In genomic region chr1:246658567-246658966, GRCh38 we compare ENCODE assay signal across 18 cellular contexts.
DNase-seq lines count a peak whose midpoint lies in the region; ATAC-seq and TF ChIP-seq lines count a peak whose summit lies in the region.
"Had no signal": no experiment of that assay in that cellular context is flagged by ENCODE, and none has a peak within 500 bp of the region (broad histone marks: within the 10 kb centered on the region; RNA-seq: fewer than 3 reads in every experiment).

No MANE protein-coding gene starts in this region.

- H3K4me3 ChIP-seq in ovary: no peak overlapping the region
- H3K4me3 ChIP-seq: A549, SJSA1 had no signal

- no peaks in the 10 kb centered on the region for H3K4me1 ChIP-seq in ovary (ENCODE audit: insufficient read depth)
- H3K4me1 ChIP-seq: A549, SJSA1 had no signal

- ATAC-seq in activated CD8-positive, alpha-beta T cell treated with anti-CD3 and anti-CD28 coated beads, Interleukin-2, amount 10 ng/mL, durations not matched to agents 7 days and 5 days: no peak
- ATAC-seq in activated CD8-positive, alpha-beta T cell treated with anti-CD3 and anti-CD28 coated beads for 36 hours: no peak
- no peak for ATAC-seq in central memory CD8-positive, alpha-beta T cell (replicated peaks; ENCODE audit: extremely low read depth, poor library complexity, severe bottlenecking)
- ATAC-seq in stimulated activated naive CD8-positive, alpha-beta T cell treated with anti-CD3 and anti-CD28 coated beads, Interleukin-15, amount 100 ng/mL, for 72 hours: no peak
- ATAC-seq: A549, PC-3 had no signal

- CTCF ChIA-PET in activated CD8-positive, alpha-beta T cell treated with anti-CD3 and anti-CD28 coated beads, Interleukin-2, amount 10 ng/mL, durations not matched to agents 7 days and 5 days (lab: Charles Lee): no interaction called here
- CTCF ChIA-PET in activated CD8-positive, alpha-beta T cell treated with anti-CD3 and anti-CD28 coated beads for 36 hours (lab: Charles Lee): no interaction called here

- TF ChIP-seq CTCF in activated CD8-positive, alpha-beta T cell treated with anti-CD3 and anti-CD28 coated beads for 36 hours (IDR thresholded peaks at IDR 0.05): no peak
- TF ChIP-seq CTCF in neural crest cell (conservative IDR thresholded peaks at IDR 0.05) (no peak), ovary (IDR thresholded peaks at IDR 0.05) (no peak)

- no peaks in the 10 kb centered on the region for H3K4me1 Mint-ChIP-seq in activated CD8-positive, alpha-beta T cell treated with anti-CD3 and anti-CD28 coated beads, Interleukin-2, amount 10 ng/mL, durations not matched to agents 7 days and 5 days (ENCODE audit: low read depth)
- no peaks in the 10 kb centered on the region for H3K4me1 Mint-ChIP-seq in activated CD8-positive, alpha-beta T cell treated with anti-CD3 and anti-CD28 coated beads for 36 hours (ENCODE audit: low read depth)
- H3K4me1 Mint-ChIP-seq in central memory CD8-positive, alpha-beta T cell: no peaks in the 10 kb centered on the region
- H3K4me1 Mint-ChIP-seq in neural crest cell: peaks cover 2% of the 10 kb centered on the region
- H3K4me1 Mint-ChIP-seq in stimulated activated naive CD8-positive, alpha-beta T cell treated with anti-CD3 and anti-CD28 coated beads, Interleukin-15, amount 100 ng/mL, for 72 hours: peaks cover 9% of the 10 kb centered on the region

- no peaks in the 10 kb centered on the region for H3K9me3 Mint-ChIP-seq in activated CD8-positive, alpha-beta T cell treated with anti-CD3 and anti-CD28 coated beads, Interleukin-2, amount 10 ng/mL, durations not matched to agents 7 days and 5 days (ENCODE audit: insufficient read depth)
- H3K9me3 Mint-ChIP-seq in activated CD8-positive, alpha-beta T cell treated with anti-CD3 and anti-CD28 coated beads for 36 hours: no peaks in the 10 kb centered on the region
- no peaks in the 10 kb centered on the region for H3K9me3 Mint-ChIP-seq in central memory CD8-positive, alpha-beta T cell
- H3K9me3 Mint-ChIP-seq in neural crest cell: no peaks in the 10 kb centered on the region
- H3K9me3 Mint-ChIP-seq in stimulated activated naive CD8-positive, alpha-beta T cell treated with anti-CD3 and anti-CD28 coated beads, Interleukin-15, amount 100 ng/mL, for 72 hours: no peaks in the 10 kb centered on the region
- H3K9me3 Mint-ChIP-seq: CD4-positive, alpha-beta memory T cell had no signal

- H3K27ac ChIP-seq in ovary: no peak overlapping the region
- H3K27ac ChIP-seq: A549, SJSA1 had no signal

- H3K27me3 ChIP-seq in ovary: no peaks in the 10 kb centered on the region
- H3K27me3 ChIP-seq: SJSA1 had no signal

- POLR2A ChIA-PET in activated CD8-positive, alpha-beta T cell treated with anti-CD3 and anti-CD28 coated beads, Interleukin-2, amount 10 ng/mL, durations not matched to agents 7 days and 5 days (lab: Charles Lee): no interaction called here
- POLR2A ChIA-PET in activated CD8-positive, alpha-beta T cell treated with anti-CD3 and anti-CD28 coated beads for 36 hours (lab: Charles Lee): interaction anchor here (0.7 kb wide), 1 partner anchor 83 kb away, joined by 3 read pairs; no protein-coding TSS in a partner anchor

- no peaks in the 10 kb centered on the region for H3K27me3 Mint-ChIP-seq in activated CD8-positive, alpha-beta T cell treated with anti-CD3 and anti-CD28 coated beads, Interleukin-2, amount 10 ng/mL, durations not matched to agents 7 days and 5 days (ENCODE audit: low read depth)
- H3K27me3 Mint-ChIP-seq in activated CD8-positive, alpha-beta T cell treated with anti-CD3 and anti-CD28 coated beads for 36 hours: no peaks in the 10 kb centered on the region
- no peaks in the 10 kb centered on the region for H3K27me3 Mint-ChIP-seq in central memory CD8-positive, alpha-beta T cell
- no peaks in the 10 kb centered on the region for H3K27me3 Mint-ChIP-seq in neural crest cell (ENCODE audit: low read depth)
- no peaks in the 10 kb centered on the region for H3K27me3 Mint-ChIP-seq in stimulated activated naive CD8-positive, alpha-beta T cell treated with anti-CD3 and anti-CD28 coated beads, Interleukin-15, amount 100 ng/mL, for 72 hours
- H3K27me3 Mint-ChIP-seq: CD4-positive, alpha-beta memory T cell had no signal

- TF ChIP-seq POLR2A in ovary (IDR thresholded peaks at IDR 0.05): no peak

- intact Hi-C loops in activated CD8-positive, alpha-beta T cell treated with anti-CD3 and anti-CD28 coated beads for 36 hours (cut with micrococcal nuclease): no loop called here
- intact Hi-C loops in ovary (cut with DNase I): no loop called here

- no peak for TF ChIP-seq EP300 in ovary (IDR thresholded peaks at IDR 0.05)

- no peaks in the 10 kb centered on the region for H3K36me3 ChIP-seq in ovary

- WGBS in ovary, 3 donors: 77 to 88% (median 87%) methylated on average over 6 of the region's 6 CpGs

- H3K36me3 Mint-ChIP-seq in activated CD8-positive, alpha-beta T cell treated with anti-CD3 and anti-CD28 coated beads, Interleukin-2, amount 10 ng/mL, durations not matched to agents 7 days and 5 days (ENCODE audit: low read depth): peaks cover 19% of the 10 kb centered on the region
- H3K36me3 Mint-ChIP-seq in activated CD8-positive, alpha-beta T cell treated with anti-CD3 and anti-CD28 coated beads for 36 hours (ENCODE audit: low read depth): peaks cover 30% of the 10 kb centered on the region
- peaks cover 31% of the 10 kb centered on the region for H3K36me3 Mint-ChIP-seq in central memory CD8-positive, alpha-beta T cell (ENCODE audit: insufficient read depth)
- peaks cover 6% of the 10 kb centered on the region for H3K36me3 Mint-ChIP-seq in neural crest cell (ENCODE audit: low read depth)

- H3K27ac Mint-ChIP-seq in activated CD8-positive, alpha-beta T cell treated with anti-CD3 and anti-CD28 coated beads, Interleukin-2, amount 10 ng/mL, durations not matched to agents 7 days and 5 days: peak overlapping the region; percentile 1
- no peak overlapping the region for H3K27ac Mint-ChIP-seq in activated CD8-positive, alpha-beta T cell treated with anti-CD3 and anti-CD28 coated beads for 36 hours
- peak overlapping the region; percentile 49 for H3K27ac Mint-ChIP-seq in central memory CD8-positive, alpha-beta T cell (ENCODE audit: low read depth)
- peak overlapping the region; percentile 3 for H3K27ac Mint-ChIP-seq in neural crest cell (ENCODE audit: unreplicated experiment)
- H3K27ac Mint-ChIP-seq in stimulated activated naive CD8-positive, alpha-beta T cell treated with anti-CD3 and anti-CD28 coated beads, Interleukin-15, amount 100 ng/mL, for 72 hours: peak overlapping the region in 1 of 2 donors; percentile 75

- H3K4me3 Mint-ChIP-seq in activated CD8-positive, alpha-beta T cell treated with anti-CD3 and anti-CD28 coated beads, Interleukin-2, amount 10 ng/mL, durations not matched to agents 7 days and 5 days: no peak overlapping the region
- H3K4me3 Mint-ChIP-seq in activated CD8-positive, alpha-beta T cell treated with anti-CD3 and anti-CD28 coated beads for 36 hours: no peak overlapping the region
- no peak overlapping the region for H3K4me3 Mint-ChIP-seq in central memory CD8-positive, alpha-beta T cell
- no peak overlapping the region for H3K4me3 Mint-ChIP-seq in neural crest cell
- no peak overlapping the region for H3K4me3 Mint-ChIP-seq in stimulated activated naive CD8-positive, alpha-beta T cell treated with anti-CD3 and anti-CD28 coated beads, Interleukin-15, amount 100 ng/mL, for 72 hours

- no peaks in the 10 kb centered on the region for H3K9me3 ChIP-seq in ovary
- H3K9me3 ChIP-seq: A549, SJSA1 had no signal

- no peak for DNase-seq in activated CD8-positive, alpha-beta T cell treated with anti-CD3 and anti-CD28 coated beads, Interleukin-2, amount 10 ng/mL, durations not matched to agents 7 days and 5 days
- DNase-seq in activated CD8-positive, alpha-beta T cell treated with anti-CD3 and anti-CD28 coated beads for 36 hours: no peak
- DNase-seq in HUDEP-2 (lab: John Stamatoyannopoulos, UW; ENCODE audit: unreplicated experiment in 76 of 76): peak in 58 of 76 experiments; percentile 3 to 68 (median 30)
- no peak for DNase-seq in central memory CD8-positive, alpha-beta T cell (ENCODE audit: low spot score in 2 of 2)
- DNase-seq in neural crest cell (ENCODE audit: low read depth, low spot score): no peak
- DNase-seq in pons (ENCODE audit: low spot score): no peak
- no peak for DNase-seq in stimulated activated naive CD8-positive, alpha-beta T cell treated with anti-CD3 and anti-CD28 coated beads, Interleukin-15, amount 100 ng/mL, for 72 hours
- DNase-seq in ovary: no peak
- DNase-seq: CD4-positive, alpha-beta memory T cell; EL; MV-4-11; NCI-H1417 treated with DMSO at 0.1 percent for 48 hours; NCI-H2029 treated with DMSO at 0.1 percent for 48 hours; NCI-H2227 treated with DMSO at 0.1 percent for 48 hours; NCI-H526; PC-3 had no signal

Comparison
In these comparisons a context has a peak if more than half of its experiments do, and no peak if none do; other contexts are left out.
1. DNase-seq: peak in HUDEP-2 (58 of 76); none in activated CD8-positive, alpha-beta T cell treated with anti-CD3 and anti-CD28 coated beads, Interleukin-2, amount 10 ng/mL, durations not matched to agents 7 days and 5 days (single experiment), activated CD8-positive, alpha-beta T cell treated with anti-CD3 and anti-CD28 coated beads for 36 hours (single experiment), central memory CD8-positive, alpha-beta T cell (0 of 2), neural crest cell (single experiment), pons (single experiment), stimulated activated naive CD8-positive, alpha-beta T cell treated with anti-CD3 and anti-CD28 coated beads, Interleukin-15, amount 100 ng/mL, for 72 hours (0 of 2) and ovary (0 of 5).